In the genomic region with DNA sequence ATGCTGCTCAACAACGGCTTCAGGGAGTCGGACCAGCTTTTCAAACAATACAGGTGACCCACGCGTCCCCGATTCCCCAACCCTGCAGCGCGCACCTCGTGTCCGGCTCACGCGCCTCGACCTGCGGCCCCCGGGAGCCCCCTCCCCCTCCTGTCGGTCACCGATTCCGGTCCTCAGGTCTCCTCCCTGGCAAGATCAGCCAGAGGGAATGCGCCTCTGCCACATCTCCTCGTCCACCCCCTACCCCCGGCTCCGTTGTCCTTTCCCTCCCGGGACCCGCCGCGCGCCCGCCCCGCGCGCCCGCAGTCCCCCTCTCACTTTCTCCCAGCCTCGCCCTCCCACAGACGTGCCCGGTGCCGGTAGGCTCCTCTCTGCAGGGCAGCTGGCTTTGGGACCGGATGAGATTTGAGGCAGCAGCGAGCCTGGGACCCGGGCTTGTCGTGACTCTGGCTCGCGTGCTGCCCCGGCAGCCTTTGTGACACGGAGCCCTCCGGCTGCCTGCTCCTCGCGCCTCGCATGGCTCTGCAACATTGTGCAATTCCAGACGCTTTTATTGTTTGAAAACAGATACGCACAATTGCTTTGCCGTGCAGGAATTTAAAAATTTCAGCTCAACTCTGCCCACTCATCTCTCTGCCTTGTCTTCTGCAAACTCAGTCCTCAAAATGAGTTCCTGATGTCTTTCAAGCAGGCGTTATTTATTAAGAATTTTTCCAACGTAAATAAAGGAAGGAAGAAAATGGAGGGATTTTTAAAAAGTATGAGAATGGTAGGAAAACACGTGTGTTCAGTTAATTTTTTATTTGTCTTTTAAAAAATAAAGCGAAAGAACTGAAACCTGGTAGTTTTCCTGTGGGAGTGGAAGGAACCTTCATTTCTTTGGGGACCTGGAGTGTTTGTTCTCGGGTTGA, we compare ENCODE assay signal across 8 cellular contexts. TPM values are rescaled to one million over a fixed set of nuclear protein-coding genes. Genes with fewer than 3 reads are reported as not detected.
DNase-seq lines count a peak whose midpoint lies in the region; ATAC-seq and TF ChIP-seq lines count a peak whose summit lies in the region.

No MANE protein-coding gene starts in this region.

- H3K9ac ChIP-seq in neural cell (ENCODE audit: low read length): peak overlapping the region; percentile 79

- BruUV-seq in Panc1 (replicated peaks; lab: Mats Ljungman, UMichigan): no TSS peak

- H3F3A ChIP-seq in neural cell (ENCODE audit: insufficient read depth, low read length, poor library complexity, severe bottlenecking): no peaks in the 10 kb centered on the region

- H3K27me3 ChIP-seq in HAP-1 (ENCODE audit: low read depth): 0 out of 2 replicates have a peak, but pooled peaks cover 2% of the 10 kb centered on the region
- H3K27me3 ChIP-seq in Panc1 (ENCODE audit: control insufficient read depth, insufficient read depth, low read length): peaks cover 9% of the 10 kb centered on the region; the same call in 1 of the 2 replicates
- no peaks in the 10 kb centered on the region for H3K27me3 ChIP-seq in neural cell (ENCODE audit: insufficient read depth, low read depth, low read length)

- POLR2A ChIA-PET in Panc1 (lab: Charles Lee): interaction anchor here (0.6 kb wide), 1 partner anchor 44 kb away, joined by 4 read pairs; no protein-coding TSS in a partner anchor

- in situ Hi-C loops in HAP-1 (cut with MboI; ENCODE audit: low sequenced_read_pairs): no loop called here
- in situ Hi-C loops in Panc1 (cut with HindIII; ENCODE audit: low pct_unique_long_range_greater_than_20kb, low sequenced_read_pairs): no loop called here

- H3K4me1 ChIP-seq in HAP-1 (peaks cover 10% of the 10 kb centered on the region), Panc1 (ENCODE audit: control insufficient read depth, insufficient read depth, low read length) (peaks cover 16% of the 10 kb centered on the region)

- peaks cover 6% of the 10 kb centered on the region for H3K36me3 Mint-ChIP-seq in activated naive CD4-positive, alpha-beta T cell treated with anti-CD3 and anti-CD28 coated beads for 36 hours (ENCODE audit: low read depth)

- H3K36me3 ChIP-seq in HAP-1 (replicated peaks) (no peaks in the 10 kb centered on the region; the same call in 1 of the 2 replicates), Panc1 (ENCODE audit: control insufficient read depth, insufficient read depth, low read length) (no peaks in the 10 kb centered on the region; the same call in 1 of the 2 replicates), neural cell (ENCODE audit: insufficient read depth, low read length) (no peaks in the 10 kb centered on the region)

- no peaks in the 10 kb centered on the region for H4K20me1 ChIP-seq in neural cell (ENCODE audit: insufficient read depth)

- no peaks in the 10 kb centered on the region for H3K9me3 Mint-ChIP-seq in activated naive CD4-positive, alpha-beta T cell treated with anti-CD3 and anti-CD28 coated beads for 36 hours

- H3K79me2 ChIP-seq in neural cell (replicated peaks; ENCODE audit: insufficient read depth, low read length): peaks cover 30% of the 10 kb centered on the region

- peak overlapping the region; percentile 77 for H2AFZ ChIP-seq in neural cell (ENCODE audit: low read depth, low read length)

- peak; percentile 84 for DNase-seq in AG08396 (ENCODE audit: low spot score)
- peak; percentile 40 to 71 for DNase-seq in HAP-1 (ENCODE audit: low spot score in 2 of 2)
- no peak for DNase-seq in Panc1 (ENCODE audit: low read depth, low spot score)
- peak; percentile 66 for DNase-seq in activated naive CD4-positive, alpha-beta T cell treated with anti-CD3 and anti-CD28 coated beads for 36 hours
- peak; percentile 67 for DNase-seq in foreskin melanocyte
- DNase-seq in ureter (ENCODE audit: low spot score): peak; percentile 54

- TF ChIP-seq CTCF in Panc1 (IDR thresholded peaks at IDR 0.05) (no peak), neural cell (IDR thresholded peaks at IDR 0.05; ENCODE audit: poor library complexity, severe bottlenecking) (no peak)

- H3K4me3 ChIP-seq in HAP-1 (peak overlapping the region; percentile 69), Panc1 (ENCODE audit: low read depth in 2 of 2, low read length in 2 of 2) (peak overlapping the region; percentile 73 to 74), neural cell (ENCODE audit: low read length) (peak overlapping the region; percentile 93)

- H3K27me3 Mint-ChIP-seq in activated naive CD4-positive, alpha-beta T cell treated with anti-CD3 and anti-CD28 coated beads for 36 hours (ENCODE audit: low read depth): no peaks in the 10 kb centered on the region

- ATAC-seq in Panc1 (peak; percentile 40), GM18519 (IDR thresholded peaks at IDR 0.05; ENCODE audit: low FRiP score, unreplicated experiment) (no peak)

- H3K4me1 Mint-ChIP-seq in activated naive CD4-positive, alpha-beta T cell treated with anti-CD3 and anti-CD28 coated beads for 36 hours (ENCODE audit: low read depth): peaks cover 69% of the 10 kb centered on the region

- H3K27ac Mint-ChIP-seq in activated naive CD4-positive, alpha-beta T cell treated with anti-CD3 and anti-CD28 coated beads for 36 hours: peak overlapping the region; percentile 89

- TF ChIP-seq EP300 in neural cell (conservative IDR thresholded peaks at IDR 0.05; ENCODE audit: poor library complexity, severe bottlenecking): no peak

- no peak for TF ChIP-seq RAD21 in neural cell (conservative IDR thresholded peaks at IDR 0.05)

- H3K9me3 ChIP-seq in HAP-1 (no peaks in the 10 kb centered on the region), Panc1 (ENCODE audit: control insufficient read depth, insufficient read depth, low read depth, low read length) (no peaks in the 10 kb centered on the region), neural cell (ENCODE audit: low read length) (no peaks in the 10 kb centered on the region)

- intact Hi-C loops in Panc1 (cut with micrococcal nuclease; ENCODE audit: unreplicated experiment): loop anchor here (5.0 kb wide), 1 partner anchor 102 kb away; no protein-coding TSS in a partner anchor
- intact Hi-C loops in activated naive CD4-positive, alpha-beta T cell treated with anti-CD3 and anti-CD28 coated beads for 36 hours (cut with micrococcal nuclease): loop anchor here (5.0 kb wide), 4 partner anchors 188 to 513 kb away; a partner anchor contains a TSS

- CTCF ChIA-PET in Panc1 (lab: Charles Lee): interaction anchor here (0.5 kb wide), 1 partner anchor 472 kb away, joined by 4 read pairs; no protein-coding TSS in a partner anchor
- CTCF ChIA-PET in activated naive CD4-positive, alpha-beta T cell treated with anti-CD3 and anti-CD28 coated beads for 36 hours (lab: Charles Lee): interaction anchor here (1.0 kb wide), 1 partner anchor 17 kb away, joined by 3 read pairs; no protein-coding TSS in a partner anchor

- H3K9me2 ChIP-seq in neural cell (ENCODE audit: insufficient read depth, low read length): no peaks in the 10 kb centered on the region

- peak overlapping the region; percentile 91 for H3K4me3 Mint-ChIP-seq in activated naive CD4-positive, alpha-beta T cell treated with anti-CD3 and anti-CD28 coated beads for 36 hours

- peak overlapping the region; percentile 44 for H3K27ac ChIP-seq in Panc1 (ENCODE audit: low read length)
- peak overlapping the region; percentile 73 for H3K27ac ChIP-seq in neural cell (ENCODE audit: low read length)

- peak overlapping the region; percentile 67 for H3K4me2 ChIP-seq in neural cell (ENCODE audit: low read length)

TF ChIP-seq in neural cell, 6 proteins besides CTCF, POLR2A, EP300 and RAD21:
- peak; percentile 52 for TF ChIP-seq TAF1 (IDR thresholded peaks at IDR 0.05; ENCODE audit: low read depth)
- TF ChIP-seq, protein P1, sequence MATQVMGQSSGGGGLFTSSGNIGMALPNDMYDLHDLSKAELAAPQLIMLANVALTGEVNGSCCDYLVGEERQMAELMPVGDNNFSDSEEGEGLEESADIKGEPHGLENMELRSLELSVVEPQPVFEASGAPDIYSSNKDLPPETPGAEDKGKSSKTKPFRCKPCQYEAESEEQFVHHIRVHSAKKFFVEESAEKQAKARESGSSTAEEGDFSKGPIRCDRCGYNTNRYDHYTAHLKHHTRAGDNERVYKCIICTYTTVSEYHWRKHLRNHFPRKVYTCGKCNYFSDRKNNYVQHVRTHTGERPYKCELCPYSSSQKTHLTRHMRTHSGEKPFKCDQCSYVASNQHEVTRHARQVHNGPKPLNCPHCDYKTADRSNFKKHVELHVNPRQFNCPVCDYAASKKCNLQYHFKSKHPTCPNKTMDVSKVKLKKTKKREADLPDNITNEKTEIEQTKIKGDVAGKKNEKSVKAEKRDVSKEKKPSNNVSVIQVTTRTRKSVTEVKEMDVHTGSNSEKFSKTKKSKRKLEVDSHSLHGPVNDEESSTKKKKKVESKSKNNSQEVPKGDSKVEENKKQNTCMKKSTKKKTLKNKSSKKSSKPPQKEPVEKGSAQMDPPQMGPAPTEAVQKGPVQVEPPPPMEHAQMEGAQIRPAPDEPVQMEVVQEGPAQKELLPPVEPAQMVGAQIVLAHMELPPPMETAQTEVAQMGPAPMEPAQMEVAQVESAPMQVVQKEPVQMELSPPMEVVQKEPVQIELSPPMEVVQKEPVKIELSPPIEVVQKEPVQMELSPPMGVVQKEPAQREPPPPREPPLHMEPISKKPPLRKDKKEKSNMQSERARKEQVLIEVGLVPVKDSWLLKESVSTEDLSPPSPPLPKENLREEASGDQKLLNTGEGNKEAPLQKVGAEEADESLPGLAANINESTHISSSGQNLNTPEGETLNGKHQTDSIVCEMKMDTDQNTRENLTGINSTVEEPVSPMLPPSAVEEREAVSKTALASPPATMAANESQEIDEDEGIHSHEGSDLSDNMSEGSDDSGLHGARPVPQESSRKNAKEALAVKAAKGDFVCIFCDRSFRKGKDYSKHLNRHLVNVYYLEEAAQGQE (IDR thresholded peaks at IDR 0.05; ENCODE audit: borderline replicate concordance): no peak
- peak; percentile 95 for TF ChIP-seq MXI1 (conservative IDR thresholded peaks at IDR 0.05; ENCODE audit: poor library complexity, severe bottlenecking)
- peak; percentile 14 for TF ChIP-seq SMC3 (conservative IDR thresholded peaks at IDR 0.05; ENCODE audit: poor library complexity)
- no peak for TF ChIP-seq EZH2 (IDR thresholded peaks at IDR 0.05; ENCODE audit: borderline replicate concordance, insufficient read depth, low read length, poor library complexity, severe bottlenecking)

RNA-seq across cellular contexts. Expression of a gene that starts 0.7 kb away (rescaled TPM):
- total RNA-seq in Panc1 (2021; ENCODE audit: unreplicated experiment) (14.8 TPM), ureter (33.2 TPM)
- polyA plus RNA-seq in Panc1 (2012; ENCODE audit: insufficient read length): 2.6 TPM
- total RNA-seq in activated naive CD4-positive, alpha-beta T cell treated with anti-CD3 and anti-CD28 coated beads for 36 hours: 10 to 100 TPM; 39.9 to 44.2 TPM
- 19.9 and 29.7 TPM in 2 replicates for polyA plus RNA-seq in neural cell
- polyA minus RNA-seq in neural cell: 61.4 and 62.5 TPM in 2 replicates
